Comparison of ENCODE assay signal across 1 cellular context in the genomic region with DNA sequence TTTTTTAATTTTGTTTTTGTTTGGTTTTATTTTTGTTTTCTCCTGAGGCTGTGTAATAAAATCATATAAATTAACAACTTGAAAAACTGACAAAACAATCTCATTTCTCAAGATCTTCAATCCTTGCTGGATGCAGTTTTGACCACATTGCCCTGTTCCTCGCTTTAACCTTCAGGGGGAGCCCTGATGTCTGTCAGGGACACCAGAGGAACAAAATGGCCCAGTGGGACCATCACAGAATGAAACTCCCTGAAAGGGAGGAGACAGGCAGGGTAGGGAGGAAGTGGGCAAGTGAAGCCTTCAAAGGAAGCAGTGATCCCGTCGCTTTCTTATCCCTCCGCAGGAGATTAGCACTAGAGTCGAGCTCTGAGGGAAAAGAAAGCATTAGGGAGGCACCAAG.
TF ChIP-seq lines count a peak whose summit lies in the region.

No MANE protein-coding gene starts in this region.

TF ChIP-seq in liver, 16 proteins besides CTCF, POLR2A, EP300 and RAD21 (continued from another document):
- TF ChIP-seq, protein P1, sequence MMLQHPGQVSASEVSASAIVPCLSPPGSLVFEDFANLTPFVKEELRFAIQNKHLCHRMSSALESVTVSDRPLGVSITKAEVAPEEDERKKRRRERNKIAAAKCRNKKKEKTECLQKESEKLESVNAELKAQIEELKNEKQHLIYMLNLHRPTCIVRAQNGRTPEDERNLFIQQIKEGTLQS (IDR thresholded peaks at IDR 0.05), result no peak
- TF ChIP-seq TAF1 (conservative IDR thresholded peaks at IDR 0.05), result no peak
- no peak for TF ChIP-seq NR2F2 (IDR thresholded peaks at IDR 0.05)
- TF ChIP-seq EGR1 (IDR thresholded peaks at IDR 0.05; ENCODE audit: low read depth in 2 of 2), result no peak
- TF ChIP-seq, protein P2, sequence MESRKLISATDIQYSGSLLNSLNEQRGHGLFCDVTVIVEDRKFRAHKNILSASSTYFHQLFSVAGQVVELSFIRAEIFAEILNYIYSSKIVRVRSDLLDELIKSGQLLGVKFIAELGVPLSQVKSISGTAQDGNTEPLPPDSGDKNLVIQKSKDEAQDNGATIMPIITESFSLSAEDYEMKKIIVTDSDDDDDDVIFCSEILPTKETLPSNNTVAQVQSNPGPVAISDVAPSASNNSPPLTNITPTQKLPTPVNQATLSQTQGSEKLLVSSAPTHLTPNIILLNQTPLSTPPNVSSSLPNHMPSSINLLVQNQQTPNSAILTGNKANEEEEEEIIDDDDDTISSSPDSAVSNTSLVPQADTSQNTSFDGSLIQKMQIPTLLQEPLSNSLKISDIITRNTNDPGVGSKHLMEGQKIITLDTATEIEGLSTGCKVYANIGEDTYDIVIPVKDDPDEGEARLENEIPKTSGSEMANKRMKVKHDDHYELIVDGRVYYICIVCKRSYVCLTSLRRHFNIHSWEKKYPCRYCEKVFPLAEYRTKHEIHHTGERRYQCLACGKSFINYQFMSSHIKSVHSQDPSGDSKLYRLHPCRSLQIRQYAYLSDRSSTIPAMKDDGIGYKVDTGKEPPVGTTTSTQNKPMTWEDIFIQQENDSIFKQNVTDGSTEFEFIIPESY (IDR thresholded peaks at IDR 0.05), result no peak
- no peak for TF ChIP-seq SP1 (IDR thresholded peaks at IDR 0.05)
- no peak for TF ChIP-seq RXRA (IDR thresholded peaks at IDR 0.05)
- no peak for TF ChIP-seq GABPA (IDR thresholded peaks at IDR 0.05 in 1 of 2, conservative IDR thresholded peaks at IDR 0.05 in 1 of 2)
- TF ChIP-seq YY1 (IDR thresholded peaks at IDR 0.05), result no peak
- TF ChIP-seq, protein P3, sequence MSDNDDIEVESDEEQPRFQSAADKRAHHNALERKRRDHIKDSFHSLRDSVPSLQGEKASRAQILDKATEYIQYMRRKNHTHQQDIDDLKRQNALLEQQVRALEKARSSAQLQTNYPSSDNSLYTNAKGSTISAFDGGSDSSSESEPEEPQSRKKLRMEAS (IDR thresholded peaks at IDR 0.05), result no peak
- no peak for TF ChIP-seq FOXA1 (IDR thresholded peaks at IDR 0.05)
- TF ChIP-seq HNF4G (IDR thresholded peaks at IDR 0.05), result no peak
- no peak for TF ChIP-seq JUND (IDR thresholded peaks at IDR 0.05)
